Comparison of ENCODE assay signal across 8 cellular contexts in the genomic region with DNA sequence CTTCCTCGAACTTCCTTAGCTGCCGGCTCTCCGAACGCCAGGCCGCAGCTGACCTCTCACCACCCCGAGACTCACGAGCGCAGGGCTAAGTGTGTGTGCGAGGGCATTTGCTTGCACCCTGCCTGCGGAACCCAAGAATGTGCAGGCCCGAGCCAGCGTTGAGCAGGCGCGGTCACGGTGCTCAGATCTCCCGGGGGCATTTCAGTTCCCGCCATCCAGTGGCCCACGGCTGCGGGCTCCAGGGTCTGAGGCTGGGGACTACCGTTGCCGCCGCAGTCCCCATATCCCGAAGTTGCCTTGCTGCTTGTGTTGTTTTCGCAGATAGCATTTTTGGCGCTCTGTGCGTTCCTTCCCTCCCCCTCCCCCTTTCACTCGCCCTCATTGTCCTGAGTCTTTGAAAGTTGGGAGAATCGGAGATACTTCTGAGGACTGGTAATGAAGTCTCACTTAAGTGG. TPM values are rescaled to one million over a fixed set of nuclear protein-coding genes. Genes with fewer than 3 reads are reported as not detected.
DNase-seq lines count a peak whose midpoint lies in the region; ATAC-seq and TF ChIP-seq lines count a peak whose summit lies in the region.
"Had no signal": no experiment of that assay in that cellular context is flagged by ENCODE, and none has a peak within 500 bp of the region (broad histone marks: within the 10 kb centered on the region; RNA-seq: fewer than 3 reads in every experiment).

No MANE protein-coding gene starts in this region.

- peaks cover 100% of the 10 kb centered on the region for H3K27me3 ChIP-seq in neuron (ENCODE audit: insufficient read depth, low read length)
- H3K27me3 ChIP-seq in SJCRH30: no peaks in the 10 kb centered on the region

- H3K4me3 Mint-ChIP-seq in T-helper 17 cell: peak overlapping the region; percentile 72
- peak overlapping the region; percentile 62 for H3K4me3 Mint-ChIP-seq in endothelial cell (ENCODE audit: unreplicated experiment)

- H3K9me3 Mint-ChIP-seq in endothelial cell (ENCODE audit: unreplicated experiment): no peaks in the 10 kb centered on the region

- peaks cover 65% of the 10 kb centered on the region for H3K4me1 ChIP-seq in neuron (ENCODE audit: insufficient read depth, low read length)
- no peaks in the 10 kb centered on the region for H3K4me1 ChIP-seq in SJCRH30

- H3K4me1 Mint-ChIP-seq in T-helper 17 cell (peaks cover 36% of the 10 kb centered on the region), endothelial cell (ENCODE audit: unreplicated experiment) (peaks cover 27% of the 10 kb centered on the region)

- intact Hi-C loops in head of caudate nucleus (cut with DNase I): loop anchor here (5.0 kb wide), 1 partner anchor 50 kb away; no protein-coding TSS in a partner anchor

- TF ChIP-seq CTCF in GM13976 (IDR thresholded peaks at IDR 0.05; ENCODE audit: borderline replicate concordance, control extremely low read depth, extremely low read depth, insufficient read depth, missing control alignments): no peak
- no peak for TF ChIP-seq CTCF in endothelial cell (IDR thresholded peaks at IDR 0.05; ENCODE audit: unreplicated experiment)
- no peak for TF ChIP-seq CTCF in omental fat pad (IDR thresholded peaks at IDR 0.05)

- no peak overlapping the region for H3K27ac ChIP-seq in SJCRH30

- H3K36me3 Mint-ChIP-seq in T-helper 17 cell (ENCODE audit: low read depth) (peaks cover 3% of the 10 kb centered on the region), endothelial cell (ENCODE audit: low read depth, unreplicated experiment) (no peaks in the 10 kb centered on the region)

- H3K27ac Mint-ChIP-seq in T-helper 17 cell: no peak overlapping the region
- no peak overlapping the region for H3K27ac Mint-ChIP-seq in endothelial cell (ENCODE audit: unreplicated experiment)

- H3K4me3 ChIP-seq in neuron (ENCODE audit: low read length) (peak overlapping the region; percentile 35), SJCRH30 (no peak overlapping the region; the same call in 1 of the 2 replicates)

- H3K9me3 ChIP-seq in T-helper 17 cell (ENCODE audit: control insufficient read depth, low read length, poor library complexity, severe bottlenecking) (no peaks in the 10 kb centered on the region), neuron (ENCODE audit: low read length) (peaks cover 4% of the 10 kb centered on the region), SJCRH30 (replicated peaks) (no peaks in the 10 kb centered on the region)

- H2AFZ ChIP-seq in neuron (ENCODE audit: low read depth, low read length): peak overlapping the region; percentile 80

- in situ Hi-C loops in GM13976 (cut with MboI; ENCODE audit: low sequenced_read_pairs, unreplicated experiment): no loop called here

- H3K36me3 ChIP-seq in neuron (ENCODE audit: insufficient read depth, low read length) (no peaks in the 10 kb centered on the region), SJCRH30 (no peaks in the 10 kb centered on the region)

- peak; percentile 39 for DNase-seq in GM13976 (ENCODE audit: low spot score)
- no peak for DNase-seq in T-helper 17 cell
- peak; percentile 39 for DNase-seq in endothelial cell (ENCODE audit: low spot score)
- no peak for DNase-seq in SJCRH30
- DNase-seq in omental fat pad (ENCODE audit: low spot score): no peak
- DNase-seq in head of caudate nucleus: no peak

- H3K27me3 Mint-ChIP-seq in T-helper 17 cell (peaks cover 94% of the 10 kb centered on the region), endothelial cell (ENCODE audit: unreplicated experiment) (peaks cover 47% of the 10 kb centered on the region)

- ATAC-seq in T-helper 17 cell (no peak), omental fat pad (ENCODE audit: low FRiP score) (no peak)

RNA-seq across cellular contexts. Expression of a gene that starts 1.7 kb away (rescaled TPM):
- not detected for total RNA-seq in T-helper 17 cell
- total RNA-seq in endothelial cell (ENCODE audit: unreplicated experiment): not detected
- total RNA-seq in SJCRH30 (2014; rRNA removed; shearing (Covaris generic)): 0.13 and 0.22 TPM in 2 replicates
- not detected for total RNA-seq in omental fat pad
- total RNA-seq: skeletal muscle tissue had no signal

Comparison
In these comparisons a context has a peak if more than half of its experiments do, and no peak if none do; other contexts are left out.
1. DNase-seq: peak in GM13976 (single experiment) and endothelial cell (single experiment); none in T-helper 17 cell (0 of 3), SJCRH30 (0 of 2), omental fat pad (single experiment) and head of caudate nucleus (0 of 42).